2 cellular contexts compared by ENCODE assay signal in the genomic region with DNA sequence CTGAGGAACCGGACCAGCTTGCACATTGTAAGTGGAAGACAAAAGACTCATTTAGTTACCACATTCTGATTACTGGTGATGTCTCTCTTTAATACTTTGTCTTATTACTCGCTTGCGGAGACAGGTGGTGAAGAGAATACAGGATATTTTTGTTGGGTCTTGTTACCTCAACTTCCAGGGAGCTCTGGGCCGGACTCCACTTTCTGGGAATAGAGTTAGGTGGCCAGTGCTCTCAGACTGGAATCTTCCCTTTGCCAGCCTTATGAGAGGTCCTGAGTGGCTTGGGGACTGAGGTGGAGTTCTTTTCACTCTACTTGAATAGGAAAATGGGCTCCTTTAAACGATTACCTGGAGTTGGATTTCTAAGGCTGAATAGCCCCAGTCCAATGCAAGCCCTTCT.
TF ChIP-seq lines count a peak whose summit lies in the region.

No MANE protein-coding gene starts in this region.

TF ChIP-seq in SK-N-SH, 30 proteins besides CTCF, POLR2A, EP300 and RAD21 (continued from another document):
- no peak for TF ChIP-seq USF1 (IDR thresholded peaks at IDR 0.05; ENCODE audit: borderline replicate concordance, low read depth)

TF ChIP-seq in SK-N-SH treated with all-trans-retinoic acid at 6 μM for 48 hours, 23 proteins besides CTCF, POLR2A, EP300 and RAD21 (continued from another document):
- no peak for TF ChIP-seq POU6F1 (CRISPR knock-in tag; IDR thresholded peaks at IDR 0.05; ENCODE audit: borderline replicate concordance, low read depth)
- TF ChIP-seq BACH2 (CRISPR knock-in tag; IDR thresholded peaks at IDR 0.05; ENCODE audit: borderline replicate concordance), result no peak
- TF ChIP-seq, protein P1, sequence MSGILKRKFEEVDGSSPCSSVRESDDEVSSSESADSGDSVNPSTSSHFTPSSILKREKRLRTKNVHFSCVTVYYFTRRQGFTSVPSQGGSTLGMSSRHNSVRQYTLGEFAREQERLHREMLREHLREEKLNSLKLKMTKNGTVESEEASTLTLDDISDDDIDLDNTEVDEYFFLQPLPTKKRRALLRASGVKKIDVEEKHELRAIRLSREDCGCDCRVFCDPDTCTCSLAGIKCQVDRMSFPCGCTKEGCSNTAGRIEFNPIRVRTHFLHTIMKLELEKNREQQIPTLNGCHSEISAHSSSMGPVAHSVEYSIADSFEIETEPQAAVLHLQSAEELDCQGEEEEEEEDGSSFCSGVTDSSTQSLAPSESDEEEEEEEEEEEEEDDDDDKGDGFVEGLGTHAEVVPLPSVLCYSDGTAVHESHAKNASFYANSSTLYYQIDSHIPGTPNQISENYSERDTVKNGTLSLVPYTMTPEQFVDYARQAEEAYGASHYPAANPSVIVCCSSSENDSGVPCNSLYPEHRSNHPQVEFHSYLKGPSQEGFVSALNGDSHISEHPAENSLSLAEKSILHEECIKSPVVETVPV (CRISPR knock-in tag; IDR thresholded peaks at IDR 0.05), result no peak
- no peak for TF ChIP-seq ZNF565 (CRISPR knock-in tag; conservative IDR thresholded peaks at IDR 0.05; ENCODE audit: low read depth)
- TF ChIP-seq PATZ1 (CRISPR knock-in tag; IDR thresholded peaks at IDR 0.05; ENCODE audit: borderline replicate concordance), result no peak
- TF ChIP-seq ZNF70 (CRISPR knock-in tag; IDR thresholded peaks at IDR 0.05), result no peak
